Comparison of ENCODE assay signal across 26 cellular contexts in the genomic region with DNA sequence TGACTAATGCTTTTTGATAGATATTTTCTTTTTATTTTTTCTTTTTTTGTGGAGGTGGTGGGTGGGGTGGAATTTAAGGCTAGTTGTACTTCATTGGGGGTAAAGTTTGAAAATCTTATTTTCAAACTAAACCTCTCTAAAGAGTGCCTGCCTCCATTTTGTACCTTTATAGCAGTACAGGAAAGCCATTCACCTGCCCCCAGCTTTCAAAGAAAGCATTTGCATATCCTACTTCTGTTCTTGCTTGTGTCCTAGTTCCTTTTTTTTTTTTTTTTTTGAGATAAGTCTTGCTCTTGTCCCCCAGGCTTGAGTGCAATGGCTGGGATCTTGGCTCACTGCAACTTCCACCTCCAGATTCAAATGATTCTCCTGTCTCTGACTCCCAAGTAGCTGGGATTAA.
"Had no signal": no experiment of that assay in that cellular context is flagged by ENCODE, and none has a peak within 500 bp of the region (broad histone marks: within the 10 kb centered on the region; RNA-seq: fewer than 3 reads in every experiment).

No MANE protein-coding gene starts in this region.

- H3K4me3 Mint-ChIP-seq: effector memory CD8-positive, alpha-beta T cell; natural killer cell; stimulated activated effector memory CD8-positive, alpha-beta T cell treated with anti-CD3 and anti-CD28 coated beads, Interleukin-12 subunit alpha, Interleukin-12 subunit beta, amount 100 ng/mL, for 72 hours had no signal

- ATAC-seq: effector memory CD8-positive, alpha-beta T cell; heart right ventricle; left cardiac atrium; left lung; natural killer cell; psoas muscle; right cardiac atrium; stimulated activated effector memory CD8-positive, alpha-beta T cell treated with anti-CD3 and anti-CD28 coated beads, Interleukin-12 subunit alpha, Interleukin-12 subunit beta, amount 100 ng/mL, for 72 hours had no signal

- FAIRE-seq: endometrium, islet of Langerhans had no signal

- H3K36me3 Mint-ChIP-seq: natural killer cell; stimulated activated effector memory CD8-positive, alpha-beta T cell treated with anti-CD3 and anti-CD28 coated beads, Interleukin-12 subunit alpha, Interleukin-12 subunit beta, amount 100 ng/mL, for 72 hours had no signal

- H3K4me1 Mint-ChIP-seq: natural killer cell; stimulated activated effector memory CD8-positive, alpha-beta T cell treated with anti-CD3 and anti-CD28 coated beads, Interleukin-12 subunit alpha, Interleukin-12 subunit beta, amount 100 ng/mL, for 72 hours had no signal

- H3K27ac Mint-ChIP-seq: effector memory CD8-positive, alpha-beta T cell; natural killer cell; stimulated activated effector memory CD8-positive, alpha-beta T cell treated with anti-CD3 and anti-CD28 coated beads, Interleukin-12 subunit alpha, Interleukin-12 subunit beta, amount 100 ng/mL, for 72 hours had no signal

- H3K27me3 Mint-ChIP-seq: effector memory CD8-positive, alpha-beta T cell had no signal

- DNase-seq: effector memory CD8-positive, alpha-beta T cell; erythroblast; esophagus squamous epithelium; foreskin melanocyte; glutamatergic neuron; heart right ventricle; hippocampal formation; left cardiac atrium; left lung; mesendoderm; natural killer cell; occipital lobe; ovary; posterior cingulate gyrus; psoas muscle; right cardiac atrium; sigmoid colon; stimulated activated CD4-positive, alpha-beta T cell treated with anti-CD3 and anti-CD28 coated beads, Interleukin-2, amount 100 ng/mL, for 24 hours; stimulated activated CD4-positive, alpha-beta T cell treated with anti-CD3 and anti-CD28 coated beads, Interleukin-4, amount 100 ng/mL, for 24 hours; stimulated activated naive CD4-positive, alpha-beta T cell treated with Interleukin-2 at 50 U/mL for 16 hours; stomach; thyroid gland; trophoblast cell had no signal
